8 cellular contexts compared by ENCODE assay signal in the genomic region with DNA sequence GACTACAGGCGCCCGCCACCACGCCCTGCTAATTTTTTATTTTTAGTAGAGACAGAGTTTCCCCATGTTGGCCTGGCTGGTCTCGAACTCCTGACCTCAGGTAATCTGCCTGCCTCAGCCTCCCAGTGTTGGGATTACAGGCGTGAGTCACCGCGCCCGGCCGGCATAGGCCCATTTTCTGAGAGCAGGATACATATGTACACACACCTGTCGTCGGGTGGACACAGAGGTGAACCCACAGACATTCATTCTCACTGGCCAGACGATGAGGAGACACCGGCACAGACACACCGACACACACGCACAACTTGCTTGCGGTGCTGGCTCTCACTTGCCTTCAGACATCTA. TPM values are rescaled to one million over a fixed set of nuclear protein-coding genes. Genes with fewer than 3 reads are reported as not detected.
A peak's percentile ranks its signal among the peaks of the same experiment; 100 is the strongest.
DNase-seq lines count a peak whose midpoint lies in the region; ATAC-seq and TF ChIP-seq lines count a peak whose summit lies in the region.

No MANE protein-coding gene starts in this region.

- POLR2A ChIA-PET in activated B cell treated with CpG ODN at 0.5 μM for 24 hours (lab: Charles Lee) = interaction anchor here (0.6 to 2.0 kb wide), 7 partner anchors 10 to 682 kb away, joined by 3 to 11 read pairs (median 5); a partner anchor contains a TSS

- H3K36me3 ChIP-seq in cardiac muscle cell (no peaks in the 10 kb centered on the region), rectal smooth muscle tissue (ENCODE audit: control insufficient read depth, insufficient read depth, low read length) (no peaks in the 10 kb centered on the region)

- H3K27me3 Mint-ChIP-seq in Calu3 (ENCODE audit: unreplicated experiment) (no peaks in the 10 kb centered on the region), activated B cell treated with CpG ODN at 0.5 μM for 24 hours (peaks cover 4% of the 10 kb centered on the region)

- H3K27me3 ChIP-seq in cardiac muscle cell = no peaks in the 10 kb centered on the region
- no peaks in the 10 kb centered on the region for H3K27me3 ChIP-seq in rectal smooth muscle tissue (ENCODE audit: control insufficient read depth, insufficient read depth, low read length)

- H3K4me3 ChIP-seq in cardiac muscle cell (peak overlapping the region; percentile 54), rectal smooth muscle tissue (ENCODE audit: low read length) (peak overlapping the region; percentile 55)

- no peaks in the 10 kb centered on the region for H3K9me3 Mint-ChIP-seq in Calu3 (ENCODE audit: low read depth, unreplicated experiment)
- H3K9me3 Mint-ChIP-seq in activated B cell treated with CpG ODN at 0.5 μM for 24 hours = no peaks in the 10 kb centered on the region

- no peak for ATAC-seq in activated B cell treated with CpG ODN at 0.5 μM for 24 hours (ENCODE audit: low read depth)
- no peak for ATAC-seq in GM21390 (IDR thresholded peaks at IDR 0.05; ENCODE audit: unreplicated experiment)

- intact Hi-C loops in Calu3 (cut with micrococcal nuclease; ENCODE audit: unreplicated experiment) = no loop called here
- intact Hi-C loops in activated B cell treated with CpG ODN at 0.5 μM for 24 hours (cut with micrococcal nuclease) = loop anchor here (2.0 kb wide), 1 partner anchor 56 kb away; no protein-coding TSS in a partner anchor

- H3K27ac ChIP-seq in cardiac muscle cell = no peak overlapping the region
- H3K27ac ChIP-seq in rectal smooth muscle tissue (ENCODE audit: low read depth, low read length) = no peak overlapping the region

- no peaks in the 10 kb centered on the region for H3K9me3 ChIP-seq in cardiac muscle cell (ENCODE audit: low read depth)

- DNase-seq in Calu3 (no peak), activated B cell treated with CpG ODN at 0.5 μM for 24 hours (no peak), cardiac muscle cell (ENCODE audit: low read depth in 1 of 2, low spot score in 1 of 2) (no peak), KBM-7 (no peak), NCI-H2107 treated with DMSO at 0.1 percent for 48 hours (lab: John Stamatoyannopoulos, UW; ENCODE audit: unreplicated experiment) (no peak), KG1 (lab: John Stamatoyannopoulos, UW) (no peak)

- no peaks in the 10 kb centered on the region for H3K4me1 Mint-ChIP-seq in Calu3 (ENCODE audit: low read depth, unreplicated experiment)
- peaks cover 6% of the 10 kb centered on the region for H3K4me1 Mint-ChIP-seq in activated B cell treated with CpG ODN at 0.5 μM for 24 hours

- peak overlapping the region; percentile 74 for H3K4me3 Mint-ChIP-seq in Calu3 (ENCODE audit: low read depth, unreplicated experiment)
- H3K4me3 Mint-ChIP-seq in activated B cell treated with CpG ODN at 0.5 μM for 24 hours = peak overlapping the region; percentile 64

- peaks cover 13% of the 10 kb centered on the region for H3K36me3 Mint-ChIP-seq in Calu3 (ENCODE audit: insufficient read depth, unreplicated experiment)
- no peaks in the 10 kb centered on the region for H3K36me3 Mint-ChIP-seq in activated B cell treated with CpG ODN at 0.5 μM for 24 hours (ENCODE audit: low read depth)

- H3K27ac Mint-ChIP-seq in Calu3 (ENCODE audit: unreplicated experiment) (no peak overlapping the region), activated B cell treated with CpG ODN at 0.5 μM for 24 hours (no peak overlapping the region)

- H3K4me1 ChIP-seq in cardiac muscle cell (ENCODE audit: low read depth) (no peaks in the 10 kb centered on the region), rectal smooth muscle tissue (ENCODE audit: control insufficient read depth, insufficient read depth, low read length) (no peaks in the 10 kb centered on the region)

- in situ Hi-C loops in KBM-7 (cut with MboI; ENCODE audit: low pct_unique_long_range_greater_than_20kb, low sequenced_read_pairs) = no loop called here

- BruUV-seq in Calu3 (replicated peaks; lab: Mats Ljungman, UMichigan) = no TSS peak

- TF ChIP-seq CTCF in Calu3 (IDR thresholded peaks at IDR 0.05; ENCODE audit: unreplicated experiment) (no peak), activated B cell treated with CpG ODN at 0.5 μM for 24 hours (IDR thresholded peaks at IDR 0.05) (no peak), cardiac muscle cell (IDR thresholded peaks at IDR 0.05; ENCODE audit: low read depth, low read length) (no peak)

- CTCF ChIA-PET in Calu3 (lab: Charles Lee) (interaction anchor here (0.8 to 1.3 kb wide), 3 partner anchors 42 to 94 kb away, joined by 3 to 4 read pairs (median 3); a partner anchor contains a TSS), activated B cell treated with CpG ODN at 0.5 μM for 24 hours (lab: Charles Lee) (no interaction called here)

- no peak overlapping the region for H3K9ac ChIP-seq in rectal smooth muscle tissue (ENCODE audit: low read length)

RNA-seq across cellular contexts. Expression of a gene that starts 0.7 kb away (rescaled TPM):
- total RNA-seq in Calu3 (2022) = 0.76 and 0.78 TPM in 2 replicates
- 1.2 TPM in 2 replicates for total RNA-seq in activated B cell treated with CpG ODN at 0.5 μM for 24 hours
- 0.53 and 0.66 TPM in 2 replicates for total RNA-seq in cardiac muscle cell
- polyA plus RNA-seq in cardiac muscle cell = 0.65 and 0.97 TPM in 2 replicates

RNA-seq across cellular contexts. Expression of a gene that starts 34.1 kb away (rescaled TPM):
- 5.2 and 5.9 TPM in 2 replicates for total RNA-seq in Calu3 (2022)
- total RNA-seq in activated B cell treated with CpG ODN at 0.5 μM for 24 hours = 25.8 and 27.6 TPM in 2 replicates
- total RNA-seq in cardiac muscle cell = 1.3 and 3.4 TPM in 2 replicates
- polyA plus RNA-seq in cardiac muscle cell = 0.98 and 2.1 TPM in 2 replicates

RNA-seq across cellular contexts. Expression of a gene that starts 35.2 kb away (rescaled TPM):
- total RNA-seq in Calu3 (2022) = 0.66 and 0.69 TPM in 2 replicates
- total RNA-seq in activated B cell treated with CpG ODN at 0.5 μM for 24 hours = not detected in 2 replicates
- 0.32 TPM in 1 of 2 replicates, not detected in the other for total RNA-seq in cardiac muscle cell
- 0.43 and 0.95 TPM in 2 replicates for polyA plus RNA-seq in cardiac muscle cell

RNA-seq across cellular contexts. Expression of a gene that starts 42.2 kb away (rescaled TPM):
- 15.6 and 17.8 TPM in 2 replicates for total RNA-seq in Calu3 (2022)
- 63.0 and 82.0 TPM in 2 replicates for total RNA-seq in activated B cell treated with CpG ODN at 0.5 μM for 24 hours
- 6.2 and 9.5 TPM in 2 replicates for total RNA-seq in cardiac muscle cell
- polyA plus RNA-seq in cardiac muscle cell = 6.3 and 12.4 TPM in 2 replicates

RNA-seq across cellular contexts. Expression of a gene that starts 54.4 kb away (rescaled TPM):
- total RNA-seq in Calu3 (2022) (0.40 TPM in 1 of 2 replicates, not detected in the other), activated B cell treated with CpG ODN at 0.5 μM for 24 hours (0.49 and 0.62 TPM in 2 replicates), cardiac muscle cell (0.32 and 0.98 TPM in 2 replicates)
- polyA plus RNA-seq in cardiac muscle cell = 1.4 and 1.5 TPM in 2 replicates
